ENCODE assay signal across 26 cellular contexts in the genomic region with DNA sequence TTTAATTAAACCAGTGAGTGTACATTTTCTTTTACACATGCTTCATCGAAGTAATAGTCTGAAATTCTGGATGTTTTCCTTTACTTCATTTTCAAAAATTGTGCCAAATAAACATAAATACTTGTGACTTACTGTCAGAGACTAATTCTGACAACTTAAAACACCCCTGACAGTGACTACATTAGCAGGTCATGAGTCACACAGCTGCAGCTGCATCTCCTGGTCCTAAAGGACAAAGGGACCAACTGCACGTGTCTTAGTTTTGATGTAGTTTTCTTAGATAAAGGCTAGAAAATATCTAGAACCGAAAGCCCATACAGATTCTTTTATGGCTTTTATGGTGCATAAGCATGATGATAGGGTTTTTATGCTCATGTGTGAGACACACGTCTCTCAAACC. TPM values are rescaled to one million over a fixed set of nuclear protein-coding genes. Genes with fewer than 3 reads are reported as not detected.
"Had no signal": no experiment of that assay in that cellular context is flagged by ENCODE, and none has a peak within 500 bp of the region (broad histone marks: within the 10 kb centered on the region; RNA-seq: fewer than 3 reads in every experiment).

No MANE protein-coding gene starts in this region.

- H3K4me1 ChIP-seq: SJCRH30 had no signal

- H3K9me3 ChIP-seq: MG63, SJCRH30 had no signal

- DNase-seq: KBM-7; MG63; NCI-H1092; NCI-H1105 treated with DMSO at 0.1 percent for 48 hours; NCI-H1417 treated with DMSO at 0.1 percent for 48 hours; NCI-H146; NCI-H1694 treated with DMSO at 0.1 percent for 48 hours; NCI-H1930; NCI-H2081; NCI-H2107; NCI-H2171; NCI-H226; NCI-H446; NCI-H510A; NCI-H524 treated with DMSO at 0.1 percent for 48 hours; NCI-H69; NCI-H774; NK-92 treated with Interleukin-12 subunit alpha and Interleukin-12 subunit beta, amount 100 ng/mL, for 24 hours; PC-3; SHP77 treated with DMSO at 0.1 percent for 48 hours; SJCRH30 had no signal

- H3K36me3 ChIP-seq: MG63, SJCRH30 had no signal

- H3K27ac ChIP-seq: SJCRH30, SK-N-MC had no signal

- ATAC-seq: Panc1, PC-3, Right ventricle myocardium inferior had no signal

- H3K27me3 ChIP-seq: MG63, SJCRH30 had no signal

- H3K4me3 ChIP-seq: MG63, SJCRH30, SK-N-MC had no signal

RNA-seq across cellular contexts. Expression of a gene that starts 29.6 kb away (rescaled TPM):
- total RNA-seq: OCI-LY7, SJCRH30 had no signal

RNA-seq across cellular contexts. Expression of a gene that starts 30.0 kb away (rescaled TPM):
- total RNA-seq: OCI-LY7, RPMI7951, SJCRH30 had no signal
